In genomic region chr20:31653573-31653972, GRCh38 we compare ENCODE assay signal across 18 cellular contexts. TPM values are rescaled to one million over a fixed set of nuclear protein-coding genes. Genes with fewer than 3 reads are reported as not detected.
"Had no signal": no experiment of that assay in that cellular context is flagged by ENCODE, and none has a peak within 500 bp of the region (broad histone marks: within the 10 kb centered on the region; RNA-seq: fewer than 3 reads in every experiment).

No MANE protein-coding gene starts in this region.

- H3K4me3 ChIP-seq: body of pancreas, esophagus muscularis mucosa, skin epidermis, transverse colon had no signal

- H3K27ac ChIP-seq: body of pancreas, transverse colon had no signal

- ATAC-seq: activated naive CD4-positive, alpha-beta T cell treated with anti-CD3 and anti-CD28 coated beads, Interleukin-2, amount 50 U/mL, for 72 hours; body of pancreas; stimulated activated naive CD8-positive, alpha-beta T cell treated with anti-CD3 and anti-CD28 coated beads, Interleukin-15, Interleukin-2, amounts not matched to agents 100 U/mL and 50 U/mL, for 24 hours had no signal

- H3K27me3 ChIP-seq: body of pancreas, esophagus muscularis mucosa, transverse colon had no signal

- DNase-seq: activated CD4-positive, alpha-beta T cell treated with anti-CD3 and anti-CD28 coated beads, Interleukin-2, amount 10 ng/mL, durations not matched to agents 24 days and 14 days; activated CD4-positive, CD25-positive, alpha-beta regulatory T cell; activated CD8-positive, alpha-beta memory T cell treated with anti-CD3 and anti-CD28 coated beads, Interleukin-2, amount 50 U/mL, for 48 hours; activated gamma-delta T cell; activated T-cell treated with anti-CD3 and anti-CD28 coated beads, Interleukin-2, amount 50 U/mL, for 72 hours; body of pancreas; central memory CD4-positive, alpha-beta T cell; cortex of kidney; effector CD4-positive, alpha-beta T cell; immature natural killer cell; retina; stimulated activated CD4-positive, alpha-beta T cell treated with anti-CD3 and anti-CD28 coated beads, Interleukin-4, amount 100 ng/mL, for 24 hours; stimulated activated CD8-positive, alpha-beta memory T cell treated with anti-CD3 and anti-CD28 coated beads, Interleukin-4, amount 100 ng/mL, for 48 hours; stimulated activated naive CD8-positive, alpha-beta T cell treated with anti-CD3 and anti-CD28 coated beads, Interleukin-15, Interleukin-2, amounts not matched to agents 100 U/mL and 50 U/mL, for 24 hours; transverse colon had no signal

- H3K4me1 ChIP-seq: body of pancreas had no signal

- H3K36me3 ChIP-seq: esophagus muscularis mucosa, transverse colon had no signal

- H3K9me3 ChIP-seq: body of pancreas, esophagus muscularis mucosa, transverse colon had no signal

RNA-seq across cellular contexts. Expression of gene COX4I2, which starts 15.9 kb away (rescaled TPM):
- polyA plus RNA-seq: immature natural killer cell had no signal
